12 cellular contexts compared by ENCODE assay signal in the genomic region with DNA sequence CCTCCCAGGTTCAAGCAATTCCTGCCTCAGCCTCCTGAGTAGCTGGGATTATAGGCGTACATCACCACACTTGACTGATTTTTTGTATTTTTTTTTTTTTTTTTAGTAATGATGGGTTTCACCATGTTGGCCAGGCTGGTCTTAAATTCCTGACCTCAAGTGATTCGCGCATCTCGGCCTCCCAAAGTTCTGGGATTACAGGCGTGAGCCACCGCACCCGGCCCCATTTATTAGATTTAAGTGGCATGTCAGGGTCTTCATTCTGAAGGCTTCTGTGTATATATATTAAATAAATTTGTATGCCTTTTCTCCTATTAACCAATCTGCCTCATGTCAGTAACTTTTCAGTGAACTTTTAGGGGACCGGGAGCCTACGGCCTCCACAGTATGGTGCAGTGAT. TPM values are rescaled to one million over a fixed set of nuclear protein-coding genes. Genes with fewer than 3 reads are reported as not detected.
A peak's percentile ranks its signal among the peaks of the same experiment; 100 is the strongest.
DNase-seq lines count a peak whose midpoint lies in the region; ATAC-seq and TF ChIP-seq lines count a peak whose summit lies in the region.
"Had no signal": no experiment of that assay in that cellular context is flagged by ENCODE, and none has a peak within 500 bp of the region (broad histone marks: within the 10 kb centered on the region; RNA-seq: fewer than 3 reads in every experiment).

No MANE protein-coding gene starts in this region.

- no peak overlapping the region for H3K23ac ChIP-seq in H9 (ENCODE audit: insufficient read length, low read depth, low read length)

- intact Hi-C loops in sciatic nerve (cut with DNase I): no loop called here

- H3K9ac ChIP-seq in H9 (ENCODE audit: extremely low read depth, insufficient read length, low read length) (no peak overlapping the region), HUES64 (ENCODE audit: low read depth, low read length) (no peak overlapping the region), iPS-20b (ENCODE audit: low read depth, low read length) (peak overlapping the region; percentile 1; the same call in 1 of the 2 replicates)
- H3K9ac ChIP-seq: BLaER1 treated with 17β-estradiol and CSF1 and Interleukin-3, amounts not matched to agents 10 nM and 100 nM had no signal

- H3K56ac ChIP-seq in H9 (ENCODE audit: insufficient read length, low read depth, low read length): no peak overlapping the region

- no peak overlapping the region for H3T11ph ChIP-seq in H9 (ENCODE audit: low read length)

- H4K91ac ChIP-seq in H9 (ENCODE audit: insufficient read length, low read depth, low read length): no peak overlapping the region

- no peak for TF ChIP-seq CTCF in H9 (conservative IDR thresholded peaks at IDR 0.05)

- H3K79me2 ChIP-seq in H9 (ENCODE audit: insufficient read depth, low read length): no peaks in the 10 kb centered on the region

- no peak overlapping the region for H3K4ac ChIP-seq in H9 (ENCODE audit: low read depth, low read length)

- H3K18ac ChIP-seq in H9 (ENCODE audit: insufficient read length, low read depth, low read length): no peak overlapping the region

- no peak overlapping the region for H2AFZ ChIP-seq in H9 (ENCODE audit: low read length)

- no peak overlapping the region for H2BK20ac ChIP-seq in H9 (ENCODE audit: low read depth, low read length, poor library complexity, severe bottlenecking)

- H3K9me3 ChIP-seq in H9 (ENCODE audit: control insufficient read depth, low read depth, low read length) (no peaks in the 10 kb centered on the region), HUES64 (ENCODE audit: insufficient read depth, low read depth, low read length) (no peaks in the 10 kb centered on the region), iPS-20b (ENCODE audit: insufficient read depth, low read depth, low read length) (no peaks in the 10 kb centered on the region)
- H3K9me3 ChIP-seq: BLaER1 treated with 17β-estradiol and CSF1 and Interleukin-3, amounts not matched to agents 10 nM and 100 nM had no signal

- no peak for DNase-seq in H9
- peak; percentile 41 for DNase-seq in sciatic nerve (ENCODE audit: low spot score)
- DNase-seq in hippocampal formation (lab: John Stamatoyannopoulos, UW): no peak
- DNase-seq in 8988T: no peak
- DNase-seq: CD4-positive, CD25-positive, alpha-beta regulatory T cell; DMS53; GF-D8 had no signal

- H2BK120ac ChIP-seq in H9 (ENCODE audit: low read depth, low read length, poor library complexity, severe bottlenecking): no peak overlapping the region

- H2BK5ac ChIP-seq in H9 (ENCODE audit: insufficient read length, low read length): no peak overlapping the region

- peak overlapping the region; percentile 79 to 97 (median 86); a peak in 6 of 7 replicates for H3K27ac Mint-ChIP-seq in H9

- no peak overlapping the region for H3K4me3 Mint-ChIP-seq in H9
- H3K4me3 Mint-ChIP-seq: CD4-positive, CD25-positive, alpha-beta regulatory T cell had no signal

- H4K8ac ChIP-seq in H9 (replicated peaks; ENCODE audit: insufficient read length, low read depth, low read length): no peak overlapping the region

- no peaks in the 10 kb centered on the region for H3K27me3 ChIP-seq in H9 (ENCODE audit: insufficient read depth, low read length)
- no peaks in the 10 kb centered on the region for H3K27me3 ChIP-seq in HUES64 (ENCODE audit: insufficient read depth, low read length)
- H3K27me3 ChIP-seq in iPS-20b (ENCODE audit: insufficient read depth, low read length): no peaks in the 10 kb centered on the region
- H3K27me3 ChIP-seq: BLaER1 treated with 17β-estradiol and CSF1 and Interleukin-3, amounts not matched to agents 10 nM and 100 nM had no signal

- no peak overlapping the region for H3K4me3 ChIP-seq in HUES64 (ENCODE audit: low read length)
- H3K4me3 ChIP-seq in iPS-20b (ENCODE audit: low read length): 0 out of 2 replicates have a peak overlapping the region, but pooled peaks have one; percentile 6
- H3K4me3 ChIP-seq: BLaER1 treated with 17β-estradiol and CSF1 and Interleukin-3, amounts not matched to agents 10 nM and 100 nM had no signal

- H3K9me3 Mint-ChIP-seq in H9: no peaks in the 10 kb centered on the region

- no peaks in the 10 kb centered on the region for H3K36me3 Mint-ChIP-seq in H9 (ENCODE audit: insufficient read depth in 1 of 3, low read depth in 3 of 3)
- H3K36me3 Mint-ChIP-seq: CD4-positive, CD25-positive, alpha-beta regulatory T cell had no signal

- H3K4me1 Mint-ChIP-seq in H9: peaks cover 54 to 55% of the 10 kb centered on the region in 2 experiments

- no peak overlapping the region for H2BK15ac ChIP-seq in H9 (ENCODE audit: low read depth, low read length)

- WGBS in H9 (ENCODE audit: extremely low coverage, insufficient read length, low lambda C conversion rate): no CpG with 5 or more reads among the region's 9 CpGs
- WGBS in HUES64: 93% methylated on average over 9 of the region's 9 CpGs

- no peaks in the 10 kb centered on the region for H3K27me3 Mint-ChIP-seq in H9 (ENCODE audit: low read depth)

- no peak overlapping the region for H2BK12ac ChIP-seq in H9 (ENCODE audit: insufficient read length, low read depth, low read length)

- H3K4me1 ChIP-seq in H9 (ENCODE audit: insufficient read depth, low read length) (peaks cover 21% of the 10 kb centered on the region; the same call in 1 of the 2 replicates), HUES64 (ENCODE audit: insufficient read depth, low read length) (peaks cover 59% of the 10 kb centered on the region), iPS-20b (ENCODE audit: insufficient read depth, low read length) (peaks cover 38% of the 10 kb centered on the region)

- H3K4me2 ChIP-seq in H9 (ENCODE audit: insufficient read depth, insufficient read length, low read length): no peak overlapping the region
- H3K4me2 ChIP-seq: BLaER1 treated with 17β-estradiol and CSF1 and Interleukin-3, amounts not matched to agents 10 nM and 100 nM had no signal

- ATAC-seq in sciatic nerve (no peak), HG03342 (IDR thresholded peaks at IDR 0.05; ENCODE audit: unreplicated experiment) (no peak)
- ATAC-seq: HepG2 had no signal

- H3K14ac ChIP-seq in H9 (ENCODE audit: insufficient read depth, low read length): no peak overlapping the region

- H3K23me2 ChIP-seq in H9 (ENCODE audit: insufficient read length, low read depth, low read length, poor library complexity, severe bottlenecking): no peaks in the 10 kb centered on the region

- peak overlapping the region; percentile 1 for H3K27ac ChIP-seq in H9 (ENCODE audit: insufficient read length, low read depth, low read length)
- peak overlapping the region; percentile 72; the same call in 1 of the 2 replicates for H3K27ac ChIP-seq in HUES64 (ENCODE audit: low read depth, low read length)
- no peak overlapping the region for H3K27ac ChIP-seq in iPS-20b (ENCODE audit: low read length)
- H3K27ac ChIP-seq: BLaER1 treated with 17β-estradiol and CSF1 and Interleukin-3, amounts not matched to agents 10 nM and 100 nM had no signal

- no peaks in the 10 kb centered on the region for H3K79me1 ChIP-seq in H9 (ENCODE audit: insufficient read depth, low read depth, low read length, poor library complexity, severe bottlenecking)

- H3K36me3 ChIP-seq in HUES64 (ENCODE audit: insufficient read depth, low read length) (no peaks in the 10 kb centered on the region), iPS-20b (ENCODE audit: insufficient read depth, low read depth, low read length) (no peaks in the 10 kb centered on the region)
- H3K36me3 ChIP-seq: BLaER1 treated with 17β-estradiol and CSF1 and Interleukin-3, amounts not matched to agents 10 nM and 100 nM had no signal

- no peaks in the 10 kb centered on the region for H4K20me1 ChIP-seq in H9 (ENCODE audit: control insufficient read depth, insufficient read depth, insufficient read length)
- H4K20me1 ChIP-seq: BLaER1 treated with 17β-estradiol and CSF1 and Interleukin-3, amounts not matched to agents 10 nM and 100 nM had no signal

- H4K5ac ChIP-seq in H9 (ENCODE audit: insufficient read length, low read depth, low read length): no peak overlapping the region

- no peak overlapping the region for H2AK5ac ChIP-seq in H9 (ENCODE audit: insufficient read length, low read length)

RNA-seq across cellular contexts. Expression of a gene that starts 6.0 kb away (rescaled TPM):
- total RNA-seq in H9 (2021) (230 and 240 TPM in 2 replicates), sciatic nerve (387 TPM)
- polyA plus RNA-seq in HUES64 (2013, experiment 1 of 2): 178 TPM
- 192 TPM for polyA plus RNA-seq in HUES64 (2013, experiment 2 of 2)
